Comparison of ENCODE assay signal across 28 cellular contexts in genomic region chr5:39415186-39415585, GRCh38. TPM values are rescaled to one million over a fixed set of nuclear protein-coding genes. Genes with fewer than 3 reads are reported as not detected.
"Had no signal": no experiment of that assay in that cellular context is flagged by ENCODE, and none has a peak within 500 bp of the region (broad histone marks: within the 10 kb centered on the region; RNA-seq: fewer than 3 reads in every experiment).

No MANE protein-coding gene starts in this region.

- DNase-seq: caudate nucleus; dorsolateral prefrontal cortex; effector memory CD4-positive, alpha-beta T cell; foreskin keratinocyte; heart left ventricle; hippocampal formation; islet precursor cell; mammary epithelial cell; mucosa of descending colon; naive thymus-derived CD8-positive, alpha-beta T cell; pancreas; right cardiac atrium; spleen; stimulated activated CD4-positive, alpha-beta T cell treated with anti-CD3 and anti-CD28 coated beads, Interleukin-15, amount 100 ng/mL, for 24 hours; stimulated activated CD4-positive, alpha-beta T cell treated with anti-CD3 and anti-CD28 coated beads, Interleukin-1b, Interleukin-23, amount 100 ng/mL, for 48 hours; stimulated activated CD4-positive, alpha-beta T cell treated with anti-CD3 and anti-CD28 coated beads, Interleukin-4, amount 100 ng/mL, for 24 hours; testis; transverse colon had no signal

- FAIRE-seq: endometrium, pancreas had no signal

- H3K4me3 ChIP-seq: coronary artery, dorsolateral prefrontal cortex, heart left ventricle, mucosa of descending colon, pancreas, spleen, testis, transverse colon had no signal

- H3K36me3 ChIP-seq: pancreas, transverse colon had no signal

- H3K27me3 ChIP-seq: dorsolateral prefrontal cortex, foreskin keratinocyte, heart left ventricle, pancreas, spleen, testis, transverse colon had no signal

- ATAC-seq: esophagus mucosa; foreskin keratinocyte; heart left ventricle; left lobe of liver; mucosa of descending colon; naive thymus-derived CD8-positive, alpha-beta T cell; pancreas; right cardiac atrium; stimulated activated memory B cell treated with anti-CD40 and anti-IgM and Interleukin-4, amounts not matched to agents 10 μg/mL and 1 μg/mL and 100 μg/mL, for 72 hours had no signal

- H3K27ac ChIP-seq: dorsolateral prefrontal cortex, foreskin keratinocyte, pancreas, spleen, testis, transverse colon had no signal

- H3K9me3 ChIP-seq: heart left ventricle, mucosa of descending colon, pancreas, spleen, testis, transverse colon had no signal

RNA-seq across cellular contexts. Expression of gene C9, which starts 50.9 kb away (rescaled TPM):
- total RNA-seq: cerebellum; dorsolateral prefrontal cortex; esophagus mucosa; foreskin keratinocyte; lower leg skin; naive thymus-derived CD8-positive, alpha-beta T cell; neural crest cell; progenitor cell of endocrine pancreas; transverse colon; urinary bladder had no signal
- polyA plus RNA-seq: foreskin keratinocyte; mammary epithelial cell; naive thymus-derived CD8-positive, alpha-beta T cell; pancreas; right cardiac atrium; spleen had no signal
